In the genomic region with DNA sequence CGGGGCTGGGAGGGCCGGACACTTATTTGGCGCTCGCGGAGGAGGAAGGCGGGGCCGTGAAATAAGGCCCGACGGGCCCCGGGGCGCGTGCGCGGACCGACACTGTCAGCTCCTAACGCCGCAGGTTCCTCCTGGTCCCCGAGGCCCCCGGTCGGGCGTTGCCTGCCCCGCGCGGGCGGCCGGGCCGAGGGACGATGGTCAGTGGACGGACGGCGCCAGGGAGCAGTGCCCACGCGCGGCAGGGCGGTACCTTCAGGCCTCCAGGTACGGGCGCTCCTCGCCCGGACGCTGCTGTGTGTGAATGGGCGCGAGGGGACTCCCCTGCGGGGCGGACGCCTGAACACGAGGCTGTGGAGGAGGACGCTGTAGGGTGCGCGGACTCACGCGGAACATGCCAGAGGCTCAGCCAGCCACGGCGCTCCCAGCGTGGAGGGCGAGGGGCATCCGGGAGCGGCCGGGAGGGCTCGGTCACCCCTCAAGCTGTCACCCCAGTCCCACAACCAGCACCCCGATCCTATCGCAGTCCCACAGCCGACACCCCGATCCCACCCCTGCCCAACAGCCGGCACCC, we compare ENCODE assay signal across 8 cellular contexts. TPM values are rescaled to one million over a fixed set of nuclear protein-coding genes. Genes with fewer than 3 reads are reported as not detected.
A peak's percentile ranks its signal among the peaks of the same experiment; 100 is the strongest.
DNase-seq lines count a peak whose midpoint lies in the region; ATAC-seq and TF ChIP-seq lines count a peak whose summit lies in the region.

No MANE protein-coding gene starts in this region.

- H3K36me3 ChIP-seq in DOHH2 (ENCODE audit: control insufficient read depth, low read length) (peaks cover 24% of the 10 kb centered on the region), KMS-11 (ENCODE audit: insufficient read depth) (no peaks in the 10 kb centered on the region)

- peaks cover 65% of the 10 kb centered on the region for H3K79me2 ChIP-seq in DOHH2 (ENCODE audit: control insufficient read depth, low read length)
- H3K79me2 ChIP-seq in KMS-11 (ENCODE audit: insufficient read depth, low read depth), result peaks cover 45% of the 10 kb centered on the region

- no peak for TF ChIP-seq CTCF in DOHH2 (IDR thresholded peaks at IDR 0.05; ENCODE audit: low read depth, low read length, poor library complexity, severe bottlenecking)
- TF ChIP-seq CTCF in KMS-11 (conservative IDR thresholded peaks at IDR 0.05; ENCODE audit: low read depth, low read length), result no peak

- peaks cover 45% of the 10 kb centered on the region for H3K4me1 ChIP-seq in DOHH2 (ENCODE audit: control insufficient read depth, low read length)
- H3K4me1 ChIP-seq in KMS-11 (ENCODE audit: low read depth, poor library complexity, severe bottlenecking), result peaks cover 11% of the 10 kb centered on the region

- peak overlapping the region; percentile 81 for H2AFZ ChIP-seq in KMS-11 (ENCODE audit: low read depth)

- H3K9me3 ChIP-seq in DOHH2 (ENCODE audit: control insufficient read depth, insufficient read depth, low read length), result no peaks in the 10 kb centered on the region

- no peaks in the 10 kb centered on the region for H3K9me3 Mint-ChIP-seq in activated T-helper 2 cell treated with anti-CD3 and anti-CD28 coated beads, Interferon-gamma antibody, Interleukin-2, Interleukin-4, amounts not matched to agents 10 μg/mL and 5 μg/mL and 100 μg/mL, durations not matched to agents 14 hours and 24 hours and 36 hours
- H3K9me3 Mint-ChIP-seq in natural killer cell treated with Interleukin-12 subunit alpha and Interleukin-12 subunit beta and Interleukin-15 and Interleukin-18, amount 100 ng/mL, for 72 hours, result no peaks in the 10 kb centered on the region

- H3K27me3 ChIP-seq in DOHH2 (ENCODE audit: control insufficient read depth, low read length) (no peaks in the 10 kb centered on the region), KMS-11 (ENCODE audit: insufficient read depth, low read depth) (no peaks in the 10 kb centered on the region)

- H3K4me3 ChIP-seq in DOHH2 (ENCODE audit: low read length) (peak overlapping the region; percentile 98), KMS-11 (IDR thresholded peaks at IDR 0.05; ENCODE audit: insufficient read depth, low read depth, low read length) (no peak overlapping the region)

- peaks cover 17% of the 10 kb centered on the region; the same call in 1 of the 2 replicates for H3F3A ChIP-seq in DOHH2 (ENCODE audit: control insufficient read depth, insufficient read depth)

- peaks cover 21% of the 10 kb centered on the region for H3K4me1 Mint-ChIP-seq in activated T-helper 2 cell treated with anti-CD3 and anti-CD28 coated beads, Interferon-gamma antibody, Interleukin-2, Interleukin-4, amounts not matched to agents 10 μg/mL and 5 μg/mL and 100 μg/mL, durations not matched to agents 14 hours and 24 hours and 36 hours (ENCODE audit: low read depth)
- peaks cover 14 to 23% of the 10 kb centered on the region in 2 donors for H3K4me1 Mint-ChIP-seq in natural killer cell treated with Interleukin-12 subunit alpha and Interleukin-12 subunit beta and Interleukin-15 and Interleukin-18, amount 100 ng/mL, for 72 hours (ENCODE audit: low read depth in 2 of 2)

- peak overlapping the region; percentile 99 for H3K4me3 Mint-ChIP-seq in activated T-helper 2 cell treated with anti-CD3 and anti-CD28 coated beads, Interferon-gamma antibody, Interleukin-2, Interleukin-4, amounts not matched to agents 10 μg/mL and 5 μg/mL and 100 μg/mL, durations not matched to agents 14 hours and 24 hours and 36 hours (ENCODE audit: low read depth)
- peak overlapping the region; percentile 91 for H3K4me3 Mint-ChIP-seq in natural killer cell treated with Interleukin-12 subunit alpha and Interleukin-12 subunit beta and Interleukin-15 and Interleukin-18, amount 100 ng/mL, for 72 hours

- H3K9me2 ChIP-seq in DOHH2 (replicated peaks; ENCODE audit: control insufficient read depth, low read length), result no peaks in the 10 kb centered on the region

- H3K27ac ChIP-seq in DOHH2 (ENCODE audit: low read depth, low read length) (peak overlapping the region; percentile 67), KMS-11 (peak overlapping the region; percentile 76)

- H4K20me1 ChIP-seq in DOHH2 (ENCODE audit: control insufficient read depth, insufficient read depth, low read depth, low read length) (no peaks in the 10 kb centered on the region), KMS-11 (ENCODE audit: insufficient read depth) (no peaks in the 10 kb centered on the region)

- H3K27ac Mint-ChIP-seq in activated T-helper 2 cell treated with anti-CD3 and anti-CD28 coated beads, Interferon-gamma antibody, Interleukin-2, Interleukin-4, amounts not matched to agents 10 μg/mL and 5 μg/mL and 100 μg/mL, durations not matched to agents 14 hours and 24 hours and 36 hours, result peak overlapping the region; percentile 96
- peak overlapping the region; percentile 26 to 85 for H3K27ac Mint-ChIP-seq in natural killer cell treated with Interleukin-12 subunit alpha and Interleukin-12 subunit beta and Interleukin-15 and Interleukin-18, amount 100 ng/mL, for 72 hours

- peak overlapping the region; percentile 94 for H3K9ac ChIP-seq in KMS-11

- peak overlapping the region; percentile 90 for H3K4me2 ChIP-seq in DOHH2 (ENCODE audit: low read length)
- peak overlapping the region; percentile 30; the same call in 1 of the 2 replicates for H3K4me2 ChIP-seq in KMS-11

- H3K36me3 Mint-ChIP-seq in activated T-helper 2 cell treated with anti-CD3 and anti-CD28 coated beads, Interferon-gamma antibody, Interleukin-2, Interleukin-4, amounts not matched to agents 10 μg/mL and 5 μg/mL and 100 μg/mL, durations not matched to agents 14 hours and 24 hours and 36 hours (ENCODE audit: low read depth), result peaks cover 28% of the 10 kb centered on the region
- H3K36me3 Mint-ChIP-seq in natural killer cell treated with Interleukin-12 subunit alpha and Interleukin-12 subunit beta and Interleukin-15 and Interleukin-18, amount 100 ng/mL, for 72 hours, result peaks cover 6% of the 10 kb centered on the region

- intact Hi-C loops in activated T-helper 2 cell treated with anti-CD3 and anti-CD28 coated beads, Interferon-gamma antibody, Interleukin-2, Interleukin-4, amounts not matched to agents 10 μg/mL and 5 μg/mL and 100 μg/mL, durations not matched to agents 14 hours and 24 hours and 36 hours (cut with micrococcal nuclease), result loop anchor here (1.0 kb wide), 2 partner anchors 8 to 74 kb away; no protein-coding TSS in a partner anchor

- H3K27me3 Mint-ChIP-seq in activated T-helper 2 cell treated with anti-CD3 and anti-CD28 coated beads, Interferon-gamma antibody, Interleukin-2, Interleukin-4, amounts not matched to agents 10 μg/mL and 5 μg/mL and 100 μg/mL, durations not matched to agents 14 hours and 24 hours and 36 hours (ENCODE audit: low read depth), result no peaks in the 10 kb centered on the region
- no peaks in the 10 kb centered on the region for H3K27me3 Mint-ChIP-seq in natural killer cell treated with Interleukin-12 subunit alpha and Interleukin-12 subunit beta and Interleukin-15 and Interleukin-18, amount 100 ng/mL, for 72 hours

- DNase-seq in RPMI8226 (peak; percentile 97), fibroblast of peridontal ligament (ENCODE audit: extremely low read depth) (peak; percentile 88)
- peak; percentile 94 for DNase-seq in activated T-helper 2 cell treated with anti-CD3 and anti-CD28 coated beads, Interferon-gamma antibody, Interleukin-2, Interleukin-4, amounts not matched to agents 10 μg/mL and 5 μg/mL and 100 μg/mL, durations not matched to agents 14 hours and 24 hours and 36 hours (ENCODE audit: low spot score)
- DNase-seq in natural killer cell treated with Interleukin-12 subunit alpha and Interleukin-12 subunit beta and Interleukin-15 and Interleukin-18, amount 100 ng/mL, for 72 hours (ENCODE audit: low spot score), result peak; percentile 96
- peak; percentile 86 for DNase-seq in stimulated activated naive CD4-positive, alpha-beta T cell treated with Interleukin-2 at 50 U/mL for 16 hours (lab: John Stamatoyannopoulos, UW)

- peak; percentile 57 for ATAC-seq in GM21786 (IDR thresholded peaks at IDR 0.05; ENCODE audit: unreplicated experiment)
- peak; percentile 92 to 95 for ATAC-seq in natural killer cell treated with Interleukin-12 subunit alpha and Interleukin-12 subunit beta and Interleukin-15 and Interleukin-18, amount 100 ng/mL, for 72 hours

RNA-seq across cellular contexts. Expression of gene GMEB2, which starts 0.3 kb away (rescaled TPM):
- 12.4 and 13.6 TPM in 2 replicates for total RNA-seq in activated T-helper 2 cell treated with anti-CD3 and anti-CD28 coated beads, Interferon-gamma antibody, Interleukin-2, Interleukin-4, amounts not matched to agents 10 μg/mL and 5 μg/mL and 100 μg/mL, durations not matched to agents 14 hours and 24 hours and 36 hours
- 10 to 100 TPM; 14.7 to 15.5 TPM for total RNA-seq in natural killer cell treated with Interleukin-12 subunit alpha and Interleukin-12 subunit beta and Interleukin-15 and Interleukin-18, amount 100 ng/mL, for 72 hours

RNA-seq across cellular contexts. Expression of gene STMN3, which starts 26.0 kb away (rescaled TPM):
- 6.5 and 7.1 TPM in 2 replicates for total RNA-seq in activated T-helper 2 cell treated with anti-CD3 and anti-CD28 coated beads, Interferon-gamma antibody, Interleukin-2, Interleukin-4, amounts not matched to agents 10 μg/mL and 5 μg/mL and 100 μg/mL, durations not matched to agents 14 hours and 24 hours and 36 hours
- total RNA-seq in natural killer cell treated with Interleukin-12 subunit alpha and Interleukin-12 subunit beta and Interleukin-15 and Interleukin-18, amount 100 ng/mL, for 72 hours, result 1 to 10 TPM in 1 of 2 donors, under 1 TPM in 1; 0.88 to 3.2 TPM

RNA-seq across cellular contexts. Expression of gene RTEL1, which starts 30.9 kb away (rescaled TPM):
- total RNA-seq in activated T-helper 2 cell treated with anti-CD3 and anti-CD28 coated beads, Interferon-gamma antibody, Interleukin-2, Interleukin-4, amounts not matched to agents 10 μg/mL and 5 μg/mL and 100 μg/mL, durations not matched to agents 14 hours and 24 hours and 36 hours, result 44.0 and 46.9 TPM in 2 replicates
- total RNA-seq in natural killer cell treated with Interleukin-12 subunit alpha and Interleukin-12 subunit beta and Interleukin-15 and Interleukin-18, amount 100 ng/mL, for 72 hours, result 10 to 100 TPM; 32.3 to 76.9 TPM

RNA-seq across cellular contexts. Expression of gene HELZ2, which starts 53.2 kb away (rescaled TPM):
- total RNA-seq in activated T-helper 2 cell treated with anti-CD3 and anti-CD28 coated beads, Interferon-gamma antibody, Interleukin-2, Interleukin-4, amounts not matched to agents 10 μg/mL and 5 μg/mL and 100 μg/mL, durations not matched to agents 14 hours and 24 hours and 36 hours, result 10.3 and 11.5 TPM in 2 replicates
- total RNA-seq in natural killer cell treated with Interleukin-12 subunit alpha and Interleukin-12 subunit beta and Interleukin-15 and Interleukin-18, amount 100 ng/mL, for 72 hours, result 10 to 100 TPM; 19.6 to 27.6 TPM
